Comparison of ENCODE assay signal across 7 cellular contexts in genomic region chr9:118483677-118484076, GRCh38.
"Had no signal": no experiment of that assay in that cellular context is flagged by ENCODE, and none has a peak within 500 bp of the region (broad histone marks: within the 10 kb centered on the region; RNA-seq: fewer than 3 reads in every experiment).

No MANE protein-coding gene starts in this region.

- H3K27ac Mint-ChIP-seq: IgD-negative memory B cell had no signal

- H3K4me3 Mint-ChIP-seq: IgD-negative memory B cell had no signal

- DNase-seq: IMR-90, KBM-7, KG1 had no signal

- H3K36me3 Mint-ChIP-seq: IgD-negative memory B cell had no signal

- H3K4me1 Mint-ChIP-seq: IgD-negative memory B cell had no signal

- H3K27ac ChIP-seq: HL-60 had no signal

- ATAC-seq: K562 had no signal

- FAIRE-seq: HTR-8/SVneo, K562 had no signal

- H3K27me3 Mint-ChIP-seq: IgD-negative memory B cell had no signal

- H3K4me3 ChIP-seq: K562 had no signal
